1 cellular context compared by ENCODE assay signal in the genomic region with DNA sequence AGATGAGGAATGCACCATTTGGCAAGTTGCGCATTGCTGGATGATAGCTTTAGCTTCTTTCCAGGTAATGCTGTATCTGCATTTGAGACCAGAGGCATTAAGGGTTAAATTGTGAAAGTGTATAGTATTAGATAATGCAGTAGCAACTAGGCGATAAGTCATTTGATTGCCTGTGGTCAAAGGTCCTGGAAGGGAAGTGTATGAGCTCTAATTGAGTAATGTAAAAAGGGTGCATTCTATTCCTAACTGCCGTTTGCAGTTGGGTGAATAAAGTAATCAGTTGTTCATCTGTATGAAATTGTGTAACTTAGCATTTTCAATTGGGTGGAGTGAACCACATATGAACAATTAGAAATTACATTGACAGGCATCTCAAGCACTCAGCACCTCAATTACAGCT.
TF ChIP-seq lines count a peak whose summit lies in the region.

No MANE protein-coding gene starts in this region.

TF ChIP-seq in K562, 482 proteins besides CTCF, POLR2A, EP300 and RAD21 (continued from another document and continues in another):
- TF ChIP-seq CEBPG (CRISPR knock-in tag; IDR thresholded peaks at IDR 0.05) (no peak), CEBPG (tag; conservative IDR thresholded peaks at IDR 0.05 in 1 of 2, IDR thresholded peaks at IDR 0.05 in 1 of 2) (peak; percentile 37 to 67; a peak in 2 of 4 replicates), EGR1 (conservative IDR thresholded peaks at IDR 0.05) (no peak), GABPA (tag; conservative IDR thresholded peaks at IDR 0.05; ENCODE audit: low read depth) (peak; percentile 3; the same call in 1 of the 2 replicates), SMARCA4 (IDR thresholded peaks at IDR 0.05) (peak; percentile 60; the same call in 1 of the 2 replicates), ARID1B (IDR thresholded peaks at IDR 0.05) (peak; percentile 62; the same call in 1 of the 2 replicates), ZZZ3 (IDR thresholded peaks at IDR 0.05) (no peak), FOXM1 (IDR thresholded peaks at IDR 0.05; ENCODE audit: low read depth) (peak; percentile 30; the same call in 1 of the 2 replicates), FOXM1 (CRISPR knock-in tag; IDR thresholded peaks at IDR 0.05; ENCODE audit: low read depth) (no peak), NONO (IDR thresholded peaks at IDR 0.05; ENCODE audit: low read depth in 2 of 2, low read length in 1 of 2) (no peak), MLLT1 (IDR thresholded peaks at IDR 0.05) (peak in 1 of 2 experiments; percentile 89; a peak in 2 of 4 replicates), CUX1 (CRISPR knock-in tag; IDR thresholded peaks at IDR 0.05) (no peak), FOXP1 (CRISPR knock-in tag; IDR thresholded peaks at IDR 0.05) (no peak), PKNOX1 (IDR thresholded peaks at IDR 0.05) (peak; percentile 58), THAP12 (CRISPR knock-in tag; IDR thresholded peaks at IDR 0.05) (no peak), ZC3H4 (CRISPR knock-in tag; IDR thresholded peaks at IDR 0.05; ENCODE audit: borderline replicate concordance) (no peak), LCOR (CRISPR knock-in tag; IDR thresholded peaks at IDR 0.05) (0 out of 2 replicates have a peak, but pooled peaks have one; percentile 27), CHAMP1 (IDR thresholded peaks at IDR 0.05) (no peak), SMAD2 (IDR thresholded peaks at IDR 0.05; ENCODE audit: low read depth, low read length) (no peak), RNF2 (IDR thresholded peaks at IDR 0.05) (peak; percentile 38; the same call in 1 of the 2 replicates), ZSCAN29 (IDR thresholded peaks at IDR 0.05) (no peak), ZNF354B (CRISPR knock-in tag; IDR thresholded peaks at IDR 0.05) (no peak), MTA2 (IDR thresholded peaks at IDR 0.05; ENCODE audit: low read depth) (no peak), RBM14 (IDR thresholded peaks at IDR 0.05; ENCODE audit: borderline replicate concordance, insufficient read depth, low read depth, low read length) (no peak), NFRKB (IDR thresholded peaks at IDR 0.05; ENCODE audit: low read depth) (no peak; the same call in 1 of the 2 replicates), TSHZ1 (CRISPR knock-in tag; IDR thresholded peaks at IDR 0.05) (no peak), MECOM (CRISPR knock-in tag; IDR thresholded peaks at IDR 0.05) (no peak)
- TF ChIP-seq, protein P1, sequence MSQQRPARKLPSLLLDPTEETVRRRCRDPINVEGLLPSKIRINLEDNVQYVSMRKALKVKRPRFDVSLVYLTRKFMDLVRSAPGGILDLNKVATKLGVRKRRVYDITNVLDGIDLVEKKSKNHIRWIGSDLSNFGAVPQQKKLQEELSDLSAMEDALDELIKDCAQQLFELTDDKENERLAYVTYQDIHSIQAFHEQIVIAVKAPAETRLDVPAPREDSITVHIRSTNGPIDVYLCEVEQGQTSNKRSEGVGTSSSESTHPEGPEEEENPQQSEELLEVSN (IDR thresholded peaks at IDR 0.05; ENCODE audit: borderline replicate concordance in 1 of 2, extremely low read depth in 1 of 2, insufficient read depth in 1 of 2, insufficient read length in 1 of 2, low read depth in 1 of 2, low read length in 1 of 2, poor library complexity in 1 of 2, severe bottlenecking in 1 of 2), result no peak
- TF ChIP-seq, protein P2, sequence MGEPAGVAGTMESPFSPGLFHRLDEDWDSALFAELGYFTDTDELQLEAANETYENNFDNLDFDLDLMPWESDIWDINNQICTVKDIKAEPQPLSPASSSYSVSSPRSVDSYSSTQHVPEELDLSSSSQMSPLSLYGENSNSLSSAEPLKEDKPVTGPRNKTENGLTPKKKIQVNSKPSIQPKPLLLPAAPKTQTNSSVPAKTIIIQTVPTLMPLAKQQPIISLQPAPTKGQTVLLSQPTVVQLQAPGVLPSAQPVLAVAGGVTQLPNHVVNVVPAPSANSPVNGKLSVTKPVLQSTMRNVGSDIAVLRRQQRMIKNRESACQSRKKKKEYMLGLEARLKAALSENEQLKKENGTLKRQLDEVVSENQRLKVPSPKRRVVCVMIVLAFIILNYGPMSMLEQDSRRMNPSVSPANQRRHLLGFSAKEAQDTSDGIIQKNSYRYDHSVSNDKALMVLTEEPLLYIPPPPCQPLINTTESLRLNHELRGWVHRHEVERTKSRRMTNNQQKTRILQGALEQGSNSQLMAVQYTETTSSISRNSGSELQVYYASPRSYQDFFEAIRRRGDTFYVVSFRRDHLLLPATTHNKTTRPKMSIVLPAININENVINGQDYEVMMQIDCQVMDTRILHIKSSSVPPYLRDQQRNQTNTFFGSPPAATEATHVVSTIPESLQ (CRISPR knock-in tag; IDR thresholded peaks at IDR 0.05), result no peak
- TF ChIP-seq, protein P3, sequence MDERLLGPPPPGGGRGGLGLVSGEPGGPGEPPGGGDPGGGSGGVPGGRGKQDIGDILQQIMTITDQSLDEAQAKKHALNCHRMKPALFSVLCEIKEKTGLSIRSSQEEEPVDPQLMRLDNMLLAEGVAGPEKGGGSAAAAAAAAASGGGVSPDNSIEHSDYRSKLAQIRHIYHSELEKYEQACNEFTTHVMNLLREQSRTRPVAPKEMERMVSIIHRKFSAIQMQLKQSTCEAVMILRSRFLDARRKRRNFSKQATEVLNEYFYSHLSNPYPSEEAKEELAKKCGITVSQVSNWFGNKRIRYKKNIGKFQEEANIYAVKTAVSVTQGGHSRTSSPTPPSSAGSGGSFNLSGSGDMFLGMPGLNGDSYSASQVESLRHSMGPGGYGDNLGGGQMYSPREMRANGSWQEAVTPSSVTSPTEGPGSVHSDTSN (CRISPR knock-in tag; IDR thresholded peaks at IDR 0.05; ENCODE audit: low read depth), result no peak
- TF ChIP-seq, protein P3 (tag; conservative IDR thresholded peaks at IDR 0.05; ENCODE audit: low read depth), result peak; percentile 32; the same call in 1 of the 2 replicates
